ENCODE assay signal across 1 cellular context in the genomic region with DNA sequence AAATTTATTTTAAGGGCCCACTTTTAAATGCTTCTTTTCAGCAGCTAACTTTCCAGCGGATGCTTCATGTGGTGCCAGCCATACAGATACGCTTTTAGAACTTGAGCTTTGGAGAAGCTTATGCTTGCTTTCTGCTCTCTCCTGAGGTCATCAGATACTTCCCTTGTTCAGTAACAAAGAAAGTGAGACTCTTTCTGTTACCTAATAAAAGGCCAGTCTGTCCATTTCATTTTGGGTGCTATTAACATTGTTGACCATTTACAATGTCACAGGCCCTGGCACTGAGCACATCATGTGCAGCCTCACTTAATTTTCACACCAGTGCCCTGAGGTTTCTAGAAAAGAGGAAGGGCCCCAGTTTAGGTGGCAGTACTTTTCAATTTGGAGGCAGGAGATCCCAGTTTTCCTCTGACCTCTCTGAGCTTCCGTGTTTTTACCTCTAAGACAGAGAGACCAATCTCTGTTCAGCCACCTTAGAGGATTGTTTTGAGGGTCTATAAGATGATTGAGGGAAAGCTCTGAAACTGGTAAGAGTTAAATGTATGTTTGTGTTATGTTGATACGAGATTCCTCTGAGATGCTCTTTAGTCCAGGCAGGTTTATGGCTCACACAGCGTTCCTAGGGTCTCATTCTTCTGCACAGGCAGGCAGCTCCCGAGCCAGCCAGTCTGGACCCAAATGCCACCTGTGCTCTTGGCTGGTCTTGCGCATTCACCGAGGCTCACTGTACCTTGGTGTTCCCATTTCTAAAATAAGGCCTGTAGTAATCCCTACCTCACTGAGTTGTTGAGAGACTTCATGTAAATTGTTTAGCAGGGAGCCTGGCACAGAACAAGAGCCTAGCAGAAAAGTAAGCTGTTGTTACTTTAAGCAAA.
TF ChIP-seq lines count a peak whose summit lies in the region.

No MANE protein-coding gene starts in this region.

TF ChIP-seq in K562, 482 proteins besides CTCF, POLR2A, EP300 and RAD21:
- no peak for TF ChIP-seq CXXC5 (CRISPR knock-in tag; IDR thresholded peaks at IDR 0.05)
- no peak for TF ChIP-seq NFE2 (IDR thresholded peaks at IDR 0.05; ENCODE audit: low read depth)
- TF ChIP-seq, protein P1, sequence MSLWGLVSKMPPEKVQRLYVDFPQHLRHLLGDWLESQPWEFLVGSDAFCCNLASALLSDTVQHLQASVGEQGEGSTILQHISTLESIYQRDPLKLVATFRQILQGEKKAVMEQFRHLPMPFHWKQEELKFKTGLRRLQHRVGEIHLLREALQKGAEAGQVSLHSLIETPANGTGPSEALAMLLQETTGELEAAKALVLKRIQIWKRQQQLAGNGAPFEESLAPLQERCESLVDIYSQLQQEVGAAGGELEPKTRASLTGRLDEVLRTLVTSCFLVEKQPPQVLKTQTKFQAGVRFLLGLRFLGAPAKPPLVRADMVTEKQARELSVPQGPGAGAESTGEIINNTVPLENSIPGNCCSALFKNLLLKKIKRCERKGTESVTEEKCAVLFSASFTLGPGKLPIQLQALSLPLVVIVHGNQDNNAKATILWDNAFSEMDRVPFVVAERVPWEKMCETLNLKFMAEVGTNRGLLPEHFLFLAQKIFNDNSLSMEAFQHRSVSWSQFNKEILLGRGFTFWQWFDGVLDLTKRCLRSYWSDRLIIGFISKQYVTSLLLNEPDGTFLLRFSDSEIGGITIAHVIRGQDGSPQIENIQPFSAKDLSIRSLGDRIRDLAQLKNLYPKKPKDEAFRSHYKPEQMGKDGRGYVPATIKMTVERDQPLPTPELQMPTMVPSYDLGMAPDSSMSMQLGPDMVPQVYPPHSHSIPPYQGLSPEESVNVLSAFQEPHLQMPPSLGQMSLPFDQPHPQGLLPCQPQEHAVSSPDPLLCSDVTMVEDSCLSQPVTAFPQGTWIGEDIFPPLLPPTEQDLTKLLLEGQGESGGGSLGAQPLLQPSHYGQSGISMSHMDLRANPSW (CRISPR knock-in tag; IDR thresholded peaks at IDR 0.05) = peak; percentile 49; the same call in 1 of the 2 replicates
- TF ChIP-seq NCOR1 (IDR thresholded peaks at IDR 0.05) = no peak
- no peak for TF ChIP-seq BRF1 (IDR thresholded peaks at IDR 0.05; ENCODE audit: borderline replicate concordance, extremely low read depth, insufficient read length)
- TF ChIP-seq, protein P2, sequence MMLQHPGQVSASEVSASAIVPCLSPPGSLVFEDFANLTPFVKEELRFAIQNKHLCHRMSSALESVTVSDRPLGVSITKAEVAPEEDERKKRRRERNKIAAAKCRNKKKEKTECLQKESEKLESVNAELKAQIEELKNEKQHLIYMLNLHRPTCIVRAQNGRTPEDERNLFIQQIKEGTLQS (IDR thresholded peaks at IDR 0.05) = no peak
- TF ChIP-seq, protein P2 (CRISPR knock-in tag; conservative IDR thresholded peaks at IDR 0.05) = peak; percentile 49; the same call in 1 of the 2 replicates
- TF ChIP-seq, protein P3, sequence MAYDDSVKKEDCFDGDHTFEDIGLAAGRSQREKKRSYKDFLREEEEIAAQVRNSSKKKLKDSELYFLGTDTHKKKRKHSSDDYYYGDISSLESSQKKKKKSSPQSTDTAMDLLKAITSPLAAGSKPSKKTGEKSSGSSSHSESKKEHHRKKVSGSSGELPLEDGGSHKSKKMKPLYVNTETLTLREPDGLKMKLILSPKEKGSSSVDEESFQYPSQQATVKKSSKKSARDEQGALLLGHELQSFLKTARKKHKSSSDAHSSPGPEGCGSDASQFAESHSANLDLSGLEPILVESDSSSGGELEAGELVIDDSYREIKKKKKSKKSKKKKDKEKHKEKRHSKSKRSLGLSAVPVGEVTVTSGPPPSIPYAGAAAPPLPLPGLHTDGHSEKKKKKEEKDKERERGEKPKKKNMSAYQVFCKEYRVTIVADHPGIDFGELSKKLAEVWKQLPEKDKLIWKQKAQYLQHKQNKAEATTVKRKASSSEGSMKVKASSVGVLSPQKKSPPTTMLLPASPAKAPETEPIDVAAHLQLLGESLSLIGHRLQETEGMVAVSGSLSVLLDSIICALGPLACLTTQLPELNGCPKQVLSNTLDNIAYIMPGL (CRISPR knock-in tag; IDR thresholded peaks at IDR 0.05) = peak; percentile 82
- TF ChIP-seq KDM5B (IDR thresholded peaks at IDR 0.05; ENCODE audit: insufficient replicate concordance, low read depth, low read length) = no peak
- TF ChIP-seq RFX1 (IDR thresholded peaks at IDR 0.05) = no peak
- no peak for TF ChIP-seq RHOXF2B (CRISPR knock-in tag; conservative IDR thresholded peaks at IDR 0.05)
- TF ChIP-seq ZNF551 (CRISPR knock-in tag; IDR thresholded peaks at IDR 0.05) = no peak
- no peak for TF ChIP-seq ZKSCAN8 (CRISPR knock-in tag; IDR thresholded peaks at IDR 0.05)
